Comparison of ENCODE assay signal across 31 cellular contexts in the genomic region with DNA sequence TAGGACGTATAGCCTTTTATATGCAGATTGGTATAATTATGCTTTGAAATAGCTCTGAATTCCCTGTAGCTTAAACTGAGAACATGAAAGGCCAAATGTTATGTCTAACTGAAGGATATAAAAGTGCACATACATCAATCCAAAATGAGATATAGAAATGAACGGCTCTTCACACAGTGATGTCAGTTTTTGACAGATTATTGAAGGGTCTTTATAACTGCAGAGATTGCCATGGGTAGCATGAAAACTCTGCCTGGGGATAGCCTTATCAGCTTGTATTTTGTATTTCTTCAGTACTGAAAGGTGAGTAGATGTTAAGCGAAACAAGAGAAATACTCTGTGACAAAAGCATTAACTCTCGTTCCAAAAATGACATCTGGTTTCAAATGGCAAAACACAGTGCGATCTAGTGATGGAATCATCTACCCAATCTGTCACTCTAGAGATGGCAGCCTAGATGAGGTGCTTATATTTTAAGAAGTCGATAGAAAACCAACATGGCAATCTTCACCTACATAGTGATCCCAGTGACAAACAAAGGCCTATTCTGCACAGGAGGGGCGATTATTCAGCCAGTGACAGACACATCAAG. TPM values are rescaled to one million over a fixed set of nuclear protein-coding genes. Genes with fewer than 3 reads are reported as not detected.
"Had no signal": no experiment of that assay in that cellular context is flagged by ENCODE, and none has a peak within 500 bp of the region (broad histone marks: within the 10 kb centered on the region; RNA-seq: fewer than 3 reads in every experiment).

No MANE protein-coding gene starts in this region.

- H3K4me3 ChIP-seq: ascending aorta, breast epithelium, cardiac muscle cell, coronary artery, dorsolateral prefrontal cortex had no signal

- H3K4me3 Mint-ChIP-seq: activated CD4-positive, alpha-beta memory T cell treated with anti-CD3 and anti-CD28 coated beads for 36 hours; activated CD4-positive, alpha-beta T cell treated with anti-CD3 and anti-CD28 coated beads for 36 hours; activated CD4-positive, alpha-beta T cell treated with anti-CD3 and anti-CD28 coated beads, Interleukin-2, amount 10 ng/mL, durations not matched to agents 24 days and 14 days; activated CD8-positive, alpha-beta memory T cell treated with anti-CD3 and anti-CD28 coated beads, Interleukin-2, amount 10 ng/mL, durations not matched to agents 7 days and 5 days; activated CD8-positive, alpha-beta T cell treated with anti-CD3 and anti-CD28 coated beads, Interleukin-2, amount 10 ng/mL, durations not matched to agents 7 days and 5 days; activated naive CD4-positive, alpha-beta T cell treated with anti-CD3 and anti-CD28 coated beads for 36 hours; activated naive CD8-positive, alpha-beta T cell treated with anti-CD3 and anti-CD28 coated beads, Interleukin-2, amount 10 ng/mL, durations not matched to agents 7 days and 5 days; activated T-helper 1 cell treated with anti-CD3 and anti-CD28 coated beads, Interleukin-12 subunit alpha, Interleukin-12 subunit beta, Interleukin-2, Interleukin-4 antibody, amounts not matched to agents 30 ng/mL and 10 ng/mL and 1 ng/mL, durations not matched to agents 14 hours and 24 hours and 36 hours; brain; dendritic cell treated with granulocyte-macrophage colony-stimulating factor and Interleukin-4, amounts not matched to agents 40 ng/mL and 50 ng/mL, for 4 days; endodermal cell had no signal

- DNase-seq: activated CD4-positive, alpha-beta memory T cell treated with anti-CD3 and anti-CD28 coated beads for 36 hours; activated CD4-positive, alpha-beta T cell treated with anti-CD3 and anti-CD28 coated beads for 36 hours; activated CD4-positive, alpha-beta T cell treated with anti-CD3 and anti-CD28 coated beads, Interleukin-2, amount 10 ng/mL, durations not matched to agents 24 days and 14 days; activated CD4-positive, CD25-positive, alpha-beta regulatory T cell; activated CD4-positive, CD25-positive, alpha-beta regulatory T cell treated with anti-CD3 and anti-CD28 coated beads, Interleukin-2, amount 50 U/mL, for 72 hours; activated CD8-positive, alpha-beta memory T cell treated with anti-CD3 and anti-CD28 coated beads, Interleukin-2, amount 10 ng/mL, durations not matched to agents 7 days and 5 days; activated CD8-positive, alpha-beta memory T cell treated with anti-CD3 and anti-CD28 coated beads, Interleukin-2, amount 50 U/mL, for 4 hours; activated CD8-positive, alpha-beta T cell treated with anti-CD3 and anti-CD28 coated beads, Interleukin-2, amount 10 ng/mL, durations not matched to agents 7 days and 5 days; activated effector memory CD4-positive, alpha-beta T cell treated with anti-CD3 and anti-CD28 coated beads, Interleukin-2, amount 50 U/mL, for 16 hours; activated naive CD4-positive, alpha-beta T cell treated with anti-CD3 and anti-CD28 coated beads for 36 hours; activated naive CD8-positive, alpha-beta T cell treated with anti-CD3 and anti-CD28 coated beads, Interleukin-2, amount 10 ng/mL, durations not matched to agents 7 days and 5 days; activated T-cell treated with anti-CD3 and anti-CD28 coated beads, Interleukin-2, amount 50 U/mL, for 1 hour; activated T-cell treated with anti-CD3 and anti-CD28 coated beads, Interleukin-2, amount 50 U/mL, for 48 hours; central memory CD4-positive, alpha-beta T cell; cerebellar nuclear complex; dorsolateral prefrontal cortex; effector memory CD4-positive, alpha-beta T cell; endodermal cell; foreskin fibroblast; T-helper 2 cell had no signal

- H3K4me1 ChIP-seq: ascending aorta, breast epithelium had no signal

- H3K27me3 ChIP-seq: ascending aorta, breast epithelium, cardiac muscle cell, dorsolateral prefrontal cortex had no signal

- H3K36me3 Mint-ChIP-seq: activated CD4-positive, alpha-beta memory T cell treated with anti-CD3 and anti-CD28 coated beads for 36 hours; activated CD8-positive, alpha-beta memory T cell treated with anti-CD3 and anti-CD28 coated beads, Interleukin-2, amount 10 ng/mL, durations not matched to agents 7 days and 5 days; activated naive CD4-positive, alpha-beta T cell treated with anti-CD3 and anti-CD28 coated beads, Interleukin-2, amount 50 U/mL, for 72 hours; activated naive CD8-positive, alpha-beta T cell treated with anti-CD3 and anti-CD28 coated beads, Interleukin-2, amount 10 ng/mL, durations not matched to agents 7 days and 5 days; brain had no signal

- H3K4me1 Mint-ChIP-seq: activated CD4-positive, alpha-beta T cell treated with anti-CD3 and anti-CD28 coated beads for 36 hours; activated CD4-positive, alpha-beta T cell treated with anti-CD3 and anti-CD28 coated beads, Interleukin-2, amount 10 ng/mL, durations not matched to agents 24 days and 14 days; activated CD8-positive, alpha-beta memory T cell treated with anti-CD3 and anti-CD28 coated beads, Interleukin-2, amount 10 ng/mL, durations not matched to agents 7 days and 5 days; activated naive CD8-positive, alpha-beta T cell treated with anti-CD3 and anti-CD28 coated beads, Interleukin-2, amount 10 ng/mL, durations not matched to agents 7 days and 5 days; brain had no signal

- H3K36me3 ChIP-seq: ascending aorta, breast epithelium, cardiac muscle cell had no signal

- H3K27me3 Mint-ChIP-seq: activated CD4-positive, alpha-beta memory T cell treated with anti-CD3 and anti-CD28 coated beads for 36 hours; activated CD4-positive, alpha-beta T cell treated with anti-CD3 and anti-CD28 coated beads for 36 hours; activated CD4-positive, alpha-beta T cell treated with anti-CD3 and anti-CD28 coated beads, Interleukin-2, amount 10 ng/mL, durations not matched to agents 24 days and 14 days; activated CD8-positive, alpha-beta memory T cell treated with anti-CD3 and anti-CD28 coated beads, Interleukin-2, amount 10 ng/mL, durations not matched to agents 7 days and 5 days; activated naive CD8-positive, alpha-beta T cell treated with anti-CD3 and anti-CD28 coated beads, Interleukin-2, amount 10 ng/mL, durations not matched to agents 7 days and 5 days; brain; dendritic cell treated with granulocyte-macrophage colony-stimulating factor and Interleukin-4, amounts not matched to agents 40 ng/mL and 50 ng/mL, for 4 days had no signal

- H3K27ac ChIP-seq: ascending aorta, breast epithelium, cardiac muscle cell, coronary artery, dorsolateral prefrontal cortex had no signal

- H3K27ac Mint-ChIP-seq: activated CD4-positive, alpha-beta memory T cell treated with anti-CD3 and anti-CD28 coated beads for 36 hours; activated CD4-positive, alpha-beta T cell treated with anti-CD3 and anti-CD28 coated beads for 36 hours; activated CD4-positive, alpha-beta T cell treated with anti-CD3 and anti-CD28 coated beads, Interleukin-2, amount 10 ng/mL, durations not matched to agents 24 days and 14 days; activated CD8-positive, alpha-beta memory T cell treated with anti-CD3 and anti-CD28 coated beads, Interleukin-2, amount 10 ng/mL, durations not matched to agents 7 days and 5 days; activated CD8-positive, alpha-beta T cell treated with anti-CD3 and anti-CD28 coated beads, Interleukin-2, amount 10 ng/mL, durations not matched to agents 7 days and 5 days; activated naive CD4-positive, alpha-beta T cell treated with anti-CD3 and anti-CD28 coated beads for 36 hours; activated naive CD4-positive, alpha-beta T cell treated with anti-CD3 and anti-CD28 coated beads, Interleukin-2, amount 50 U/mL, for 72 hours; activated naive CD8-positive, alpha-beta T cell treated with anti-CD3 and anti-CD28 coated beads, Interleukin-2, amount 10 ng/mL, durations not matched to agents 7 days and 5 days; activated T-helper 1 cell treated with anti-CD3 and anti-CD28 coated beads, Interleukin-12 subunit alpha, Interleukin-12 subunit beta, Interleukin-2, Interleukin-4 antibody, amounts not matched to agents 30 ng/mL and 10 ng/mL and 1 ng/mL, durations not matched to agents 14 hours and 24 hours and 36 hours; activated T-helper 2 cell treated with anti-CD3 and anti-CD28 coated beads, Interferon-gamma antibody, Interleukin-2, Interleukin-4, amounts not matched to agents 10 μg/mL and 5 μg/mL and 100 μg/mL, durations not matched to agents 14 hours and 24 hours and 36 hours; brain; dendritic cell treated with granulocyte-macrophage colony-stimulating factor and Interleukin-4, amounts not matched to agents 40 ng/mL and 50 ng/mL, for 4 days; endodermal cell had no signal

RNA-seq across cellular contexts. Expression of gene PCDH10, which starts 59.7 kb away (rescaled TPM):
- total RNA-seq: activated CD4-positive, alpha-beta memory T cell treated with anti-CD3 and anti-CD28 coated beads for 36 hours; activated CD4-positive, alpha-beta T cell treated with anti-CD3 and anti-CD28 coated beads for 36 hours; activated CD4-positive, alpha-beta T cell treated with anti-CD3 and anti-CD28 coated beads, Interleukin-2, amount 10 ng/mL, durations not matched to agents 24 days and 14 days; activated CD8-positive, alpha-beta memory T cell treated with anti-CD3 and anti-CD28 coated beads for 36 hours; activated CD8-positive, alpha-beta memory T cell treated with anti-CD3 and anti-CD28 coated beads, Interleukin-2, amount 10 ng/mL, durations not matched to agents 7 days and 5 days; activated CD8-positive, alpha-beta T cell treated with anti-CD3 and anti-CD28 coated beads, Interleukin-2, amount 10 ng/mL, durations not matched to agents 7 days and 5 days; activated naive CD4-positive, alpha-beta T cell treated with anti-CD3 and anti-CD28 coated beads for 36 hours; activated naive CD4-positive, alpha-beta T cell treated with anti-CD3 and anti-CD28 coated beads, Interleukin-2, amount 50 U/mL, for 72 hours; activated naive CD8-positive, alpha-beta T cell treated with anti-CD3 and anti-CD28 coated beads, Interleukin-2, amount 10 ng/mL, durations not matched to agents 7 days and 5 days; activated T-helper 1 cell treated with anti-CD3 and anti-CD28 coated beads, Interleukin-12 subunit alpha, Interleukin-12 subunit beta, Interleukin-2, Interleukin-4 antibody, amounts not matched to agents 30 ng/mL and 10 ng/mL and 1 ng/mL, durations not matched to agents 14 hours and 24 hours and 36 hours; T-helper 1 cell treated with Interleukin-12 subunit alpha and Interleukin-12 subunit beta and Interleukin-4 antibody, amounts not matched to agents 30 ng/mL and 1 ng/mL, for 36 hours had no signal
